ENCODE assay signal across 14 cellular contexts in genomic region chr4:22238742-22239141, GRCh38.
A peak's percentile ranks its signal among the peaks of the same experiment; 100 is the strongest.
DNase-seq lines count a peak whose midpoint lies in the region; ATAC-seq and TF ChIP-seq lines count a peak whose summit lies in the region.
"Had no signal": no experiment of that assay in that cellular context is flagged by ENCODE, and none has a peak within 500 bp of the region (broad histone marks: within the 10 kb centered on the region; RNA-seq: fewer than 3 reads in every experiment).

No MANE protein-coding gene starts in this region.

- H3K36me3 ChIP-seq in osteoblast (ENCODE audit: insufficient read depth, low read length): no peaks in the 10 kb centered on the region

- TF ChIP-seq CTCF in H9 (conservative IDR thresholded peaks at IDR 0.05) (peak; percentile 62), fibroblast of the aortic adventitia (IDR thresholded peaks at IDR 0.05; ENCODE audit: insufficient read depth, low read length) (peak; percentile 45), osteoblast (IDR thresholded peaks at IDR 0.05; ENCODE audit: extremely low read depth, low read depth, low read length) (peak; percentile 35)

- H3K23me2 ChIP-seq in H9 (ENCODE audit: insufficient read length, low read depth, low read length, poor library complexity, severe bottlenecking): no peaks in the 10 kb centered on the region

- H3K4me3 ChIP-seq in fibroblast of the aortic adventitia (ENCODE audit: low read depth, low read length): no peak overlapping the region
- H3K4me3 ChIP-seq in osteoblast (ENCODE audit: insufficient read depth, low read length): no peak overlapping the region

- H4K20me1 ChIP-seq in H9 (ENCODE audit: control insufficient read depth, insufficient read depth, insufficient read length) (no peaks in the 10 kb centered on the region), osteoblast (ENCODE audit: insufficient read depth, low read length) (no peaks in the 10 kb centered on the region)

- H4K91ac ChIP-seq in H9 (ENCODE audit: insufficient read length, low read depth, low read length): no peak overlapping the region

- peaks cover 19 to 27% of the 10 kb centered on the region in 2 experiments for H3K4me1 Mint-ChIP-seq in H9
- H3K4me1 Mint-ChIP-seq: activated CD4-positive, alpha-beta T cell treated with anti-CD3 and anti-CD28 coated beads for 36 hours; nephron had no signal

- H3K27ac Mint-ChIP-seq in H9: no peak overlapping the region
- H3K27ac Mint-ChIP-seq: activated CD4-positive, alpha-beta T cell treated with anti-CD3 and anti-CD28 coated beads for 36 hours; nephron; stimulated activated naive CD8-positive, alpha-beta T cell treated with anti-CD3 and anti-CD28 coated beads, Interleukin-15, Interleukin-2, amounts not matched to agents 100 ng/mL and 50 ng/mL, for 24 hours had no signal

- no peaks in the 10 kb centered on the region for H3K9me3 ChIP-seq in H9 (ENCODE audit: control insufficient read depth, low read depth, low read length)
- H3K9me3 ChIP-seq in osteoblast (ENCODE audit: low read depth, low read length): no peaks in the 10 kb centered on the region

- H3K4me1 ChIP-seq in H9 (ENCODE audit: insufficient read depth, low read length) (no peaks in the 10 kb centered on the region), osteoblast (ENCODE audit: insufficient read depth, low read length) (peaks cover 6% of the 10 kb centered on the region)

- no peak overlapping the region for H2BK15ac ChIP-seq in H9 (ENCODE audit: low read depth, low read length)

- no peak overlapping the region for H2AFZ ChIP-seq in H9 (ENCODE audit: low read length)
- H2AFZ ChIP-seq in osteoblast (ENCODE audit: low read length): no peak overlapping the region

- no peak overlapping the region for H2AK5ac ChIP-seq in H9 (ENCODE audit: insufficient read length, low read length)

- no peak overlapping the region for H3K4me2 ChIP-seq in H9 (ENCODE audit: insufficient read depth, insufficient read length, low read length)
- peak overlapping the region; percentile 74 for H3K4me2 ChIP-seq in osteoblast (ENCODE audit: insufficient read depth, low read length)

- no peak overlapping the region for H3T11ph ChIP-seq in H9 (ENCODE audit: low read length)

- H3K36me3 Mint-ChIP-seq in H9 (ENCODE audit: insufficient read depth in 1 of 3, low read depth in 3 of 3): no peaks in the 10 kb centered on the region

- H3K4me3 Mint-ChIP-seq in H9: no peak overlapping the region
- H3K4me3 Mint-ChIP-seq: activated CD4-positive, alpha-beta T cell treated with anti-CD3 and anti-CD28 coated beads for 36 hours; stimulated activated naive CD8-positive, alpha-beta T cell treated with anti-CD3 and anti-CD28 coated beads, Interleukin-15, Interleukin-2, amounts not matched to agents 100 ng/mL and 50 ng/mL, for 24 hours had no signal

- no peak overlapping the region for H3K27ac ChIP-seq in H9 (ENCODE audit: insufficient read length, low read depth, low read length)
- no peak overlapping the region for H3K27ac ChIP-seq in osteoblast (ENCODE audit: low read depth, low read length)
- H3K27ac ChIP-seq: dorsolateral prefrontal cortex had no signal

- H3K27me3 ChIP-seq in H9 (ENCODE audit: insufficient read depth, low read length) (no peaks in the 10 kb centered on the region), osteoblast (ENCODE audit: insufficient read depth, low read length) (no peaks in the 10 kb centered on the region)

- H2BK20ac ChIP-seq in H9 (ENCODE audit: low read depth, low read length, poor library complexity, severe bottlenecking): no peak overlapping the region

- H3K4ac ChIP-seq in H9 (ENCODE audit: low read depth, low read length): no peak overlapping the region

- no peak overlapping the region for H4K8ac ChIP-seq in H9 (replicated peaks; ENCODE audit: insufficient read length, low read depth, low read length)

- H3K14ac ChIP-seq in H9 (ENCODE audit: insufficient read depth, low read length): no peak overlapping the region

- H3K79me2 ChIP-seq in H9 (ENCODE audit: insufficient read depth, low read length) (no peaks in the 10 kb centered on the region), osteoblast (ENCODE audit: insufficient read depth, low read length) (no peaks in the 10 kb centered on the region)

- H3K23ac ChIP-seq in H9 (ENCODE audit: insufficient read length, low read depth, low read length): no peak overlapping the region

- no peaks in the 10 kb centered on the region for H3K79me1 ChIP-seq in H9 (ENCODE audit: insufficient read depth, low read depth, low read length, poor library complexity, severe bottlenecking)

- no peak overlapping the region for H3K18ac ChIP-seq in H9 (ENCODE audit: insufficient read length, low read depth, low read length)

- no peaks in the 10 kb centered on the region for H3K9me3 Mint-ChIP-seq in H9
- H3K9me3 Mint-ChIP-seq: nephron had no signal

- peak; percentile 48 for DNase-seq in H9
- peak; percentile 11 for DNase-seq in NCI-H774 (lab: John Stamatoyannopoulos, UW)
- DNase-seq in fibroblast of the aortic adventitia (ENCODE audit: low read depth): peak; percentile 12
- DNase-seq in osteoblast (ENCODE audit: insufficient read length, low spot score, missing footprints): no peak
- no peak for DNase-seq in NCI-H446 treated with DMSO at 0.1 percent for 48 hours (lab: John Stamatoyannopoulos, UW)
- no peak for DNase-seq in occipital lobe (lab: John Stamatoyannopoulos, UW)
- DNase-seq: activated CD4-positive, alpha-beta T cell treated with anti-CD3 and anti-CD28 coated beads for 36 hours; dorsolateral prefrontal cortex; GDM1; hippocampal formation; NCI-H1105 treated with DMSO at 0.1 percent for 48 hours had no signal

- H4K5ac ChIP-seq in H9 (ENCODE audit: insufficient read length, low read depth, low read length): no peak overlapping the region

- no peak overlapping the region for H3K56ac ChIP-seq in H9 (ENCODE audit: insufficient read length, low read depth, low read length)

- WGBS in H9 (ENCODE audit: extremely low coverage, insufficient read length, low lambda C conversion rate): no CpG with 5 or more reads among the region's 5 CpGs

- H3K9ac ChIP-seq in H9 (ENCODE audit: extremely low read depth, insufficient read length, low read length): no peak overlapping the region

- H2BK5ac ChIP-seq in H9 (ENCODE audit: insufficient read length, low read length): no peak overlapping the region

- no peak overlapping the region for H2BK12ac ChIP-seq in H9 (ENCODE audit: insufficient read length, low read depth, low read length)

- H3K27me3 Mint-ChIP-seq in H9 (ENCODE audit: low read depth): no peaks in the 10 kb centered on the region; the same call in 1 of the 2 replicates
- H3K27me3 Mint-ChIP-seq: activated CD4-positive, alpha-beta T cell treated with anti-CD3 and anti-CD28 coated beads for 36 hours; stimulated activated naive CD8-positive, alpha-beta T cell treated with anti-CD3 and anti-CD28 coated beads, Interleukin-15, Interleukin-2, amounts not matched to agents 100 ng/mL and 50 ng/mL, for 24 hours had no signal

- no peak overlapping the region for H2BK120ac ChIP-seq in H9 (ENCODE audit: low read depth, low read length, poor library complexity, severe bottlenecking)

- no peak for ATAC-seq in HG02623 (IDR thresholded peaks at IDR 0.05; ENCODE audit: unreplicated experiment)
- ATAC-seq: activated CD4-positive, alpha-beta T cell treated with anti-CD3 and anti-CD28 coated beads for 36 hours had no signal

Comparison
In these comparisons a context has a peak if more than half of its experiments do, and no peak if none do; other contexts are left out.
1. DNase-seq: peak in H9 (single experiment), NCI-H774 (single experiment) and fibroblast of the aortic adventitia (single experiment); none in osteoblast (single experiment), NCI-H446 treated with DMSO at 0.1 percent for 48 hours (single experiment) and occipital lobe (single experiment).
2. Peak in every context shown above with its lines, with median percentiles within 50 percentile points of each other: CTCF ChIP-seq.